Comparison of ENCODE assay signal across 21 cellular contexts in the genomic region with DNA sequence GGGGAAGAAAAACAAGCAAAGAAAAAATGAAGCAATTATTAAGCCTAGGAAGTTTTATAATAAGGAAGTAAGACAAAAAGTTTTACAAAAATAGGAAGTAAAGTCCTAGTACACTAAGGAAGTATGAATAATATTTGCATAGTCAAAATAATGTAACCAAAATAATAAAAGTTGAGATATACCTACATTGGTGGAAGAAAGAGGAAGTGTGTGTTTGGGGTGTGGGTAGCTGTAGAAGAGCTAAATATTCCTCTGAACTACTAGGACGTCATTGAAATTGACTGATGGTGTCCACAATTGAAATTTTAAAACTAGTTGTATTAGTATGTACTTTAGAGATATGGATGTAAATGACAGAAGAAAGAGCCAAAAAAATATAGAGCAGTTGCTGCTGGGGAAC.
DNase-seq lines count a peak whose midpoint lies in the region; ATAC-seq and TF ChIP-seq lines count a peak whose summit lies in the region.
"Had no signal": no experiment of that assay in that cellular context is flagged by ENCODE, and none has a peak within 500 bp of the region (broad histone marks: within the 10 kb centered on the region; RNA-seq: fewer than 3 reads in every experiment).

No MANE protein-coding gene starts in this region.

- H3K36me3 ChIP-seq in Caco-2 (ENCODE audit: control insufficient read depth, insufficient read depth, low read length): no peaks in the 10 kb centered on the region
- H3K36me3 ChIP-seq: BLaER1, heart right ventricle, suprapubic skin had no signal

- DNase-seq in NOMO-1 treated with DMSO at 0.1 percent for 48 hours (lab: John Stamatoyannopoulos, UW; ENCODE audit: unreplicated experiment) (peak; percentile 85), GM19240 (ENCODE audit: insufficient read length, low spot score) (no peak), Caco-2 (no peak)
- DNase-seq in stimulated activated naive B cell treated with anti-CD40 and anti-IgM and Interleukin-4, amounts not matched to agents 10 μg/mL and 1 μg/mL and 100 μg/mL, for 72 hours: no peak
- DNase-seq: activated CD8-positive, alpha-beta T cell treated with anti-CD3 and anti-CD28 coated beads for 36 hours; activated naive CD8-positive, alpha-beta T cell treated with anti-CD3 and anti-CD28 coated beads, Interleukin-2, amount 50 U/mL, for 24 hours; activated T-cell treated with anti-CD3 and anti-CD28 coated beads, Interleukin-2, amount 50 U/mL, for 72 hours; effector CD4-positive, alpha-beta T cell; heart right ventricle; islet precursor cell; mesenchymal stem cell; NCI-H1105; NCI-H226; PC-3; right cardiac atrium; SK-N-SH had no signal

- H3K4me3 ChIP-seq in Caco-2 (ENCODE audit: low read depth, low read length): no peak overlapping the region
- H3K4me3 ChIP-seq: BLaER1, heart right ventricle, suprapubic skin had no signal

- POLR2A ChIA-PET in Caco-2 (lab: Charles Lee): no interaction called here

- no peaks in the 10 kb centered on the region for H3K27me3 ChIP-seq in Caco-2 (replicated peaks; ENCODE audit: control insufficient read depth, insufficient read depth, low read length)
- H3K27me3 ChIP-seq: BLaER1, suprapubic skin had no signal

- no peaks in the 10 kb centered on the region for H3K9me3 ChIP-seq in Caco-2
- H3K9me3 ChIP-seq: BLaER1, heart right ventricle, SK-N-SH, suprapubic skin had no signal

- CTCF ChIA-PET in Caco-2 (lab: Charles Lee): no interaction called here

- intact Hi-C loops in Caco-2 (cut with micrococcal nuclease; ENCODE audit: unreplicated experiment): no loop called here

- peak overlapping the region; percentile 10 to 30 for H3K4me3 Mint-ChIP-seq in stimulated activated naive B cell treated with anti-CD40 and anti-IgM and Interleukin-4, amounts not matched to agents 10 μg/mL and 1 μg/mL and 100 μg/mL, for 72 hours
- no peak overlapping the region for H3K4me3 Mint-ChIP-seq in Caco-2 (ENCODE audit: unreplicated experiment)
- H3K4me3 Mint-ChIP-seq: activated CD8-positive, alpha-beta T cell treated with anti-CD3 and anti-CD28 coated beads for 36 hours; activated naive CD8-positive, alpha-beta T cell treated with anti-CD3 and anti-CD28 coated beads, Interleukin-2, amount 50 U/mL, for 24 hours; activated T-cell treated with anti-CD3 and anti-CD28 coated beads, Interleukin-2, amount 50 U/mL, for 72 hours had no signal

- TF ChIP-seq CTCF in Caco-2 (IDR thresholded peaks at IDR 0.05; ENCODE audit: insufficient read depth in 1 of 2, low read depth in 1 of 2, low read length in 1 of 2, severe bottlenecking in 1 of 2, unreplicated experiment in 1 of 2): no peak

- H3K4me1 Mint-ChIP-seq in stimulated activated naive B cell treated with anti-CD40 and anti-IgM and Interleukin-4, amounts not matched to agents 10 μg/mL and 1 μg/mL and 100 μg/mL, for 72 hours: peaks cover 12 to 18% of the 10 kb centered on the region in 2 donors
- no peaks in the 10 kb centered on the region for H3K4me1 Mint-ChIP-seq in Caco-2 (ENCODE audit: low read depth, unreplicated experiment)
- H3K4me1 Mint-ChIP-seq: activated naive CD8-positive, alpha-beta T cell treated with anti-CD3 and anti-CD28 coated beads, Interleukin-2, amount 50 U/mL, for 24 hours had no signal

- peaks cover 3 to 5% of the 10 kb centered on the region in 2 donors for H3K36me3 Mint-ChIP-seq in stimulated activated naive B cell treated with anti-CD40 and anti-IgM and Interleukin-4, amounts not matched to agents 10 μg/mL and 1 μg/mL and 100 μg/mL, for 72 hours
- no peaks in the 10 kb centered on the region for H3K36me3 Mint-ChIP-seq in Caco-2 (ENCODE audit: insufficient read depth, unreplicated experiment)

- ATAC-seq in GM18870 (IDR thresholded peaks at IDR 0.05; ENCODE audit: unreplicated experiment) (peak; percentile 57), HG03135 (IDR thresholded peaks at IDR 0.05; ENCODE audit: unreplicated experiment) (peak; percentile 73), HG02610 (IDR thresholded peaks at IDR 0.05; ENCODE audit: unreplicated experiment) (no peak)
- ATAC-seq in stimulated activated naive B cell treated with anti-CD40 and anti-IgM and Interleukin-4, amounts not matched to agents 10 μg/mL and 1 μg/mL and 100 μg/mL, for 72 hours (replicated peaks): peak; percentile 99
- ATAC-seq: activated CD8-positive, alpha-beta T cell treated with anti-CD3 and anti-CD28 coated beads for 36 hours; activated naive CD8-positive, alpha-beta T cell treated with anti-CD3 and anti-CD28 coated beads, Interleukin-2, amount 50 U/mL, for 24 hours; activated T-cell treated with anti-CD3 and anti-CD28 coated beads, Interleukin-2, amount 50 U/mL, for 72 hours; heart right ventricle; PC-3; right cardiac atrium had no signal

- peaks cover 11 to 12% of the 10 kb centered on the region in 2 donors for H3K9me3 Mint-ChIP-seq in stimulated activated naive B cell treated with anti-CD40 and anti-IgM and Interleukin-4, amounts not matched to agents 10 μg/mL and 1 μg/mL and 100 μg/mL, for 72 hours
- no peaks in the 10 kb centered on the region for H3K9me3 Mint-ChIP-seq in Caco-2 (ENCODE audit: unreplicated experiment)
- H3K9me3 Mint-ChIP-seq: activated CD8-positive, alpha-beta T cell treated with anti-CD3 and anti-CD28 coated beads for 36 hours had no signal

- BruUV-seq in Caco-2 (replicated peaks; lab: Mats Ljungman, UMichigan): no TSS peak

- H3K27me3 Mint-ChIP-seq in stimulated activated naive B cell treated with anti-CD40 and anti-IgM and Interleukin-4, amounts not matched to agents 10 μg/mL and 1 μg/mL and 100 μg/mL, for 72 hours: peaks cover 0 to 6% of the 10 kb centered on the region in 2 donors
- H3K27me3 Mint-ChIP-seq in Caco-2 (ENCODE audit: insufficient read depth, unreplicated experiment): peaks cover 14% of the 10 kb centered on the region

- H3K4me1 ChIP-seq in Caco-2: no peaks in the 10 kb centered on the region
- H3K4me1 ChIP-seq: BLaER1, heart right ventricle, suprapubic skin had no signal

- H3K27ac Mint-ChIP-seq in stimulated activated naive B cell treated with anti-CD40 and anti-IgM and Interleukin-4, amounts not matched to agents 10 μg/mL and 1 μg/mL and 100 μg/mL, for 72 hours: peak overlapping the region; percentile 82
- no peak overlapping the region for H3K27ac Mint-ChIP-seq in Caco-2 (ENCODE audit: unreplicated experiment)
- H3K27ac Mint-ChIP-seq: activated CD8-positive, alpha-beta T cell treated with anti-CD3 and anti-CD28 coated beads for 36 hours; activated naive CD8-positive, alpha-beta T cell treated with anti-CD3 and anti-CD28 coated beads, Interleukin-2, amount 50 U/mL, for 24 hours; activated T-cell treated with anti-CD3 and anti-CD28 coated beads, Interleukin-2, amount 50 U/mL, for 72 hours had no signal
